In genomic region chr2:130874512-130874911, GRCh38 we compare ENCODE assay signal across 14 cellular contexts.
"Had no signal": no experiment of that assay in that cellular context is flagged by ENCODE, and none has a peak within 500 bp of the region (broad histone marks: within the 10 kb centered on the region; RNA-seq: fewer than 3 reads in every experiment).

No MANE protein-coding gene starts in this region.

- H2AFZ ChIP-seq: parathyroid adenoma had no signal

- FAIRE-seq: bronchial epithelial cell had no signal

- H3K4me3 ChIP-seq: adrenal gland, right lobe of liver had no signal

- H3K27me3 ChIP-seq: adrenal gland, neutrophil, right lobe of liver had no signal

- H3K9ac ChIP-seq: parathyroid adenoma had no signal

- H3K4me1 ChIP-seq: adrenal gland, parathyroid adenoma, right lobe of liver had no signal

- H3K79me2 ChIP-seq: parathyroid adenoma had no signal

- DNase-seq: activated CD4-positive, alpha-beta T cell treated with anti-CD3 and anti-CD28 coated beads, Interleukin-2, amount 10 ng/mL, durations not matched to agents 24 days and 14 days; activated CD8-positive, alpha-beta T cell treated with anti-CD3 and anti-CD28 coated beads, Interleukin-2, amount 10 ng/mL, durations not matched to agents 7 days and 5 days; activated gamma-delta T cell; activated T-cell treated with anti-CD3 and anti-CD28 coated beads, Interleukin-2, amount 50 U/mL, for 4 hours; adrenal gland; cerebellar nuclear complex; effector CD8-positive, alpha-beta T cell; left cardiac atrium; mesenchymal stem cell; naive thymus-derived CD8-positive, alpha-beta T cell; right lobe of liver had no signal

- H3K27ac ChIP-seq: adrenal gland, neutrophil, parathyroid adenoma, right lobe of liver had no signal

- H3K9me3 ChIP-seq: adrenal gland, neutrophil, right lobe of liver had no signal

- H3K36me3 ChIP-seq: adrenal gland, neutrophil, right lobe of liver had no signal
